8 cellular contexts compared by ENCODE assay signal in the genomic region with DNA sequence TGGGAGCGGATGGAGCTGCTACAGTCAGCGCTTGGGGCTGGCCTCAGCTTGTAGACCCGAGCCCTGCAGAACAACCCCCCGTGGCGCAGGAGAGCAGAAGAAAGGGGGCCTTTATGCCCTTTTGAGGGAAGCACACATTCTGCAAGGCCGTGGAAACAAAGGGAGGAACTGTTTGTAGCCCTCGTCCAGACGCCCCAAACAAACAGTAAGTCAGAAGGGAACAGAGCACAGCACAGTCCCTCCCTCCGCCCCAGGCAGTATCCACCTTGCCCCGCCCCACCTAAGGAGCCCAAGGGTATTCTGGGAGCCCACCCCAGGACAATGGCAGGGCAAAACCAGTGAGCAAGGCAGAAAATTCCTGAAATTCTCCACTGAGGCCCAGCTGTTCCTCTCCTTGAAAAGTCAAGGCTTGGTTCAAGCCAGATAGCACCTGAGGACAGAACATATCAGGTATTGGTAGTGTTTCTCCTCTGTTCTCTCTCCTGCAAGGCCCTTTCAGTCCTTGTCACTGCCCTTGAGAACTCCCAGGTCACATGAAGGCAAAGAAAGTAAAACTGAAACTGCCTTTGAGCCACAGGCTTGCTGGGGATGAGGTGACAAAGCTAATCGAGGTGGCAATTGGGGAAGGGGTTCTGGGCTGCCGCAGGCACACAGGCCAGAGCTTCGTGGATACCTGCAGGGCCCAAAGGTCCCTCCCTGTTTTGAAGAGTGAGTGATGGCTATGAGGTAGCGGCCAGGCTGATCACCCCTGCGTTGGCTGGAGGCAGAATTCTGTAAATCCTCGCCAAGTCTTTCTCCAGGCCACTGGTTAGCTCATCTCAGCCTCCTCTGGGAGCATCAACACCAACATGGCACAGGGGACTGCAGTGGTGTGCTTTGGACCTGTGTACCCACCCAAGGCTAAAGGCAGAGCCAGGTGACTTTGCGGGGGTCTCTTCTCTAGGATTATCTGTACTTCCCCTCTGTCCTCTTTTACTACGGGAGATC. TPM values are rescaled to one million over a fixed set of nuclear protein-coding genes. Genes with fewer than 3 reads are reported as not detected.
DNase-seq lines count a peak whose midpoint lies in the region; ATAC-seq and TF ChIP-seq lines count a peak whose summit lies in the region.

No MANE protein-coding gene starts in this region.

- H3K4me3 ChIP-seq in ectodermal cell (ENCODE audit: insufficient read depth, low read depth, low read length) (peak overlapping the region; percentile 27), lower lobe of right lung (peak overlapping the region; percentile 87)

- H3K27me3 ChIP-seq in ectodermal cell (ENCODE audit: control insufficient read depth, insufficient read depth, low read length, poor library complexity, severe bottlenecking) (no peaks in the 10 kb centered on the region), lower lobe of right lung (ENCODE audit: low read depth) (no peaks in the 10 kb centered on the region)

- no peaks in the 10 kb centered on the region for H3K9me3 ChIP-seq in ectodermal cell (ENCODE audit: control insufficient read depth, low read length)
- no peaks in the 10 kb centered on the region for H3K9me3 ChIP-seq in lower lobe of right lung

- peak overlapping the region; percentile 98 for H3K27ac ChIP-seq in ectodermal cell (ENCODE audit: insufficient read depth, low read depth, low read length, poor library complexity, severe bottlenecking)
- H3K27ac ChIP-seq in lower lobe of right lung, result peak overlapping the region; percentile 97

- H3K4me1 ChIP-seq in ectodermal cell (ENCODE audit: control insufficient read depth, insufficient read depth, low read length) (peaks cover 33% of the 10 kb centered on the region), lower lobe of right lung (peaks cover 48% of the 10 kb centered on the region)

- 30 to 31% methylated on average over 18 of the region's 18 CpGs for WGBS in ectodermal cell, 2 experiments

- peak; percentile 49 for DNase-seq in AG08396 (ENCODE audit: low spot score)
- peak; percentile 86 for DNase-seq in NCI-H510A treated with DMSO at 0.1 percent for 48 hours (lab: John Stamatoyannopoulos, UW)
- DNase-seq in activated CD4-positive, alpha-beta T cell treated with anti-CD3 and anti-CD28 coated beads, Interleukin-2, amount 50 U/mL, for 48 hours, result peak; percentile 64 to 74
- peak; percentile 58 for DNase-seq in lower lobe of right lung
- peak in 2 of 3 donors; percentile 30 to 49 for DNase-seq in stimulated activated CD4-positive, alpha-beta T cell treated with anti-CD3 and anti-CD28 coated beads, TNF-alpha, amount 100 ng/mL, for 1 hour (ENCODE audit: low read depth in 3 of 3, low spot score in 1 of 3)

- intact Hi-C loops in lower lobe of right lung (cut with DNase I), result no loop called here

- ATAC-seq in GM18870 (IDR thresholded peaks at IDR 0.05; ENCODE audit: unreplicated experiment) (peak; percentile 82), HG03097 (IDR thresholded peaks at IDR 0.05; ENCODE audit: low FRiP score, unreplicated experiment) (peak; percentile 78), lower lobe of right lung (peak; percentile 89 to 92)

- no peak for TF ChIP-seq CTCF in lower lobe of right lung (IDR thresholded peaks at IDR 0.05)

- H3K36me3 ChIP-seq in ectodermal cell (ENCODE audit: control insufficient read depth, insufficient read depth, low read length), result no peaks in the 10 kb centered on the region
- no peaks in the 10 kb centered on the region for H3K36me3 ChIP-seq in lower lobe of right lung

RNA-seq across cellular contexts. Expression of a gene that starts 0.5 kb away (rescaled TPM):
- 33.8 TPM for polyA plus RNA-seq in ectodermal cell (2013, experiment 1 of 4)
- 36.6 TPM for polyA plus RNA-seq in ectodermal cell (2013, experiment 2 of 4)
- polyA plus RNA-seq in ectodermal cell (2013, experiment 3 of 4), result 25.3 TPM
- polyA plus RNA-seq in ectodermal cell (2013, experiment 4 of 4), result 27.9 TPM
- total RNA-seq in lower lobe of right lung, result 102 TPM

RNA-seq across cellular contexts. Expression of a gene that starts 53.9 kb away (rescaled TPM):
- polyA plus RNA-seq in ectodermal cell (2013, experiment 1 of 4), result 5.5 TPM
- 6.0 TPM for polyA plus RNA-seq in ectodermal cell (2013, experiment 2 of 4)
- polyA plus RNA-seq in ectodermal cell (2013, experiment 3 of 4), result 4.8 TPM
- polyA plus RNA-seq in ectodermal cell (2013, experiment 4 of 4), result 4.4 TPM
- 11.3 TPM for total RNA-seq in lower lobe of right lung

Comparison
In these comparisons a context has a peak if more than half of its experiments do, and no peak if none do; other contexts are left out.
1. Peak in every context shown above with its lines: DNase-seq, ATAC-seq, H3K4me3 ChIP-seq and H3K27ac ChIP-seq.